Comparison of ENCODE assay signal across 12 cellular contexts in genomic region chr9:69502671-69503301, GRCh38.
DNase-seq lines count a peak whose midpoint lies in the region; TF ChIP-seq lines count a peak whose summit lies in the region.
"Had no signal": no experiment of that assay in that cellular context is flagged by ENCODE, and none has a peak within 500 bp of the region (broad histone marks: within the 10 kb centered on the region; RNA-seq: fewer than 3 reads in every experiment).

No MANE protein-coding gene starts in this region.

- 79% methylated on average over 4 of the region's 4 CpGs for WGBS in mammary epithelial cell (ENCODE audit: low coverage, missing lambda C conversion rate)

- dilution Hi-C loops in mammary epithelial cell (cut with HindIII; ENCODE audit: low sequenced_read_pairs), result no loop called here

- in situ Hi-C loops in mammary epithelial cell (cut with MboI; ENCODE audit: low sequenced_read_pairs in 2 of 2), result loop anchor here in 1 of 2 donors (5.0 kb wide), 1 partner anchor 40 kb away; no protein-coding TSS in a partner anchor

- H2AFZ ChIP-seq in mammary epithelial cell (ENCODE audit: low read depth, low read length), result no peak overlapping the region

- peaks cover 11% of the 10 kb centered on the region for H3K4me1 ChIP-seq in mammary epithelial cell (ENCODE audit: insufficient read depth, low read length)
- H3K4me1 ChIP-seq: tibial artery had no signal

- H3K4me3 ChIP-seq in LNCaP clone FGC (ENCODE audit: low read depth, low read length) (no peak overlapping the region), mammary epithelial cell (replicated peaks in 1 of 3; ENCODE audit: insufficient read depth in 1 of 3, low read depth in 2 of 3, low read length in 3 of 3) (no peak overlapping the region)
- H3K4me3 ChIP-seq: tibial artery had no signal

- H3K27ac ChIP-seq in mammary epithelial cell (ENCODE audit: insufficient read depth, low read depth, low read length), result no peak overlapping the region
- H3K27ac ChIP-seq: tibial artery had no signal

- no peak overlapping the region for H3K9ac ChIP-seq in mammary epithelial cell (ENCODE audit: insufficient read depth, low read length)

- H3K9me3 ChIP-seq in mammary epithelial cell (replicated peaks; ENCODE audit: insufficient read depth, low read length), result peaks cover 2% of the 10 kb centered on the region
- H3K9me3 ChIP-seq: tibial artery had no signal

- no peak overlapping the region for H3K4me2 ChIP-seq in mammary epithelial cell (ENCODE audit: insufficient read depth, low read depth, low read length)

- no peaks in the 10 kb centered on the region for H3K79me2 ChIP-seq in mammary epithelial cell (ENCODE audit: insufficient read depth, low read length)

- CTCF ChIA-PET in mammary epithelial cell (lab: Charles Lee; ENCODE audit: low non-redundant PET), result no interaction called here

- no peaks in the 10 kb centered on the region for H3K27me3 ChIP-seq in mammary epithelial cell (ENCODE audit: insufficient read depth, low read length)
- H3K27me3 ChIP-seq: tibial artery had no signal

- intact Hi-C loops in mammary epithelial cell (cut with micrococcal nuclease), result no loop called here
- intact Hi-C loops in posterior cingulate gyrus (cut with DNase I), result no loop called here

- H4K20me1 ChIP-seq in mammary epithelial cell (ENCODE audit: insufficient read depth, low read length), result no peaks in the 10 kb centered on the region

- no peaks in the 10 kb centered on the region for H3K36me3 ChIP-seq in mammary epithelial cell (ENCODE audit: insufficient read depth, low read length)
- H3K36me3 ChIP-seq: tibial artery had no signal

- TF ChIP-seq CTCF in LNCaP clone FGC (IDR thresholded peaks at IDR 0.05; ENCODE audit: control insufficient read depth, extremely low read depth, insufficient read depth), result no peak
- TF ChIP-seq CTCF in mammary epithelial cell (conservative IDR thresholded peaks at IDR 0.05 in 1 of 2, IDR thresholded peaks at IDR 0.05 in 1 of 2; ENCODE audit: extremely low read depth in 1 of 2, insufficient read depth in 1 of 2, low read depth in 1 of 2, low read length in 2 of 2), result no peak

- no TSS peak for BruUV-seq in mammary epithelial cell (replicated peaks; lab: Mats Ljungman, UMichigan)

- DNase-seq in ELR (ENCODE audit: low read depth) (peak; percentile 8), LNCaP clone FGC (ENCODE audit: low read depth) (peak; percentile 71), mammary epithelial cell (peak; percentile 4), lung microvascular endothelial cell (ENCODE audit: low read depth in 2 of 2) (peak; percentile 62 to 86), posterior cingulate gyrus (no peak), NCI-H526 (lab: John Stamatoyannopoulos, UW) (no peak)
- no peak for DNase-seq in activated CD8-positive, alpha-beta memory T cell treated with anti-CD3 and anti-CD28 coated beads for 24 hours
- DNase-seq: activated B cell treated with CpG ODN at 0.5 μM for 24 hours, erythroblast, MV-4-11, SIG-M5, tibial artery had no signal

Comparison
In these comparisons a context has a peak if more than half of its experiments do, and no peak if none do; other contexts are left out.
1. DNase-seq: peak in ELR (single experiment), LNCaP clone FGC (single experiment), mammary epithelial cell (single experiment) and lung microvascular endothelial cell (2 of 2); none in posterior cingulate gyrus (0 of 10), activated CD8-positive, alpha-beta memory T cell treated with anti-CD3 and anti-CD28 coated beads for 24 hours (single experiment) and NCI-H526 (0 of 2).